In genomic region chr9:137095664-137096517, GRCh38 we compare ENCODE assay signal across 9 cellular contexts. TPM values are rescaled to one million over a fixed set of nuclear protein-coding genes. Genes with fewer than 3 reads are reported as not detected.
DNase-seq lines count a peak whose midpoint lies in the region; ATAC-seq and TF ChIP-seq lines count a peak whose summit lies in the region.
"Had no signal": no experiment of that assay in that cellular context is flagged by ENCODE, and none has a peak within 500 bp of the region (broad histone marks: within the 10 kb centered on the region; RNA-seq: fewer than 3 reads in every experiment).

No MANE protein-coding gene starts in this region.

- no peaks in the 10 kb centered on the region for H3K9me3 Mint-ChIP-seq in activated CD8-positive, alpha-beta T cell treated with anti-CD3 and anti-CD28 coated beads for 36 hours
- H3K9me3 Mint-ChIP-seq: dendritic cell treated with granulocyte-macrophage colony-stimulating factor and Interleukin-4, amounts not matched to agents 40 ng/mL and 50 ng/mL, for 4 days had no signal

- H3K27me3 ChIP-seq in right atrium auricular region, result no peaks in the 10 kb centered on the region
- H3K27me3 ChIP-seq in right lobe of liver, result no peaks in the 10 kb centered on the region
- H3K27me3 ChIP-seq in esophagus squamous epithelium, result no peaks in the 10 kb centered on the region
- H3K27me3 ChIP-seq in psoas muscle (ENCODE audit: insufficient read depth in 3 of 3, low read length in 2 of 3), result no peaks in the 10 kb centered on the region

- H3K27me3 Mint-ChIP-seq in activated CD8-positive, alpha-beta T cell treated with anti-CD3 and anti-CD28 coated beads for 36 hours, result no peaks in the 10 kb centered on the region
- H3K27me3 Mint-ChIP-seq: dendritic cell treated with granulocyte-macrophage colony-stimulating factor and Interleukin-4, amounts not matched to agents 40 ng/mL and 50 ng/mL, for 4 days had no signal

- peak overlapping the region; percentile 78 for H3K4me3 Mint-ChIP-seq in activated CD8-positive, alpha-beta T cell treated with anti-CD3 and anti-CD28 coated beads for 36 hours
- H3K4me3 Mint-ChIP-seq: dendritic cell treated with granulocyte-macrophage colony-stimulating factor and Interleukin-4, amounts not matched to agents 40 ng/mL and 50 ng/mL, for 4 days had no signal

- DNase-seq in Right ventricle myocardium inferior (ENCODE audit: missing footprints), result no peak
- no peak for DNase-seq in right atrium auricular region (ENCODE audit: low spot score)
- DNase-seq in activated CD8-positive, alpha-beta T cell treated with anti-CD3 and anti-CD28 coated beads for 36 hours, result peak; percentile 95
- DNase-seq in right lobe of liver, result no peak
- no peak for DNase-seq in esophagus squamous epithelium (lab: John Stamatoyannopoulos, UW)
- no peak for DNase-seq in psoas muscle
- DNase-seq in HEK293T (ENCODE audit: extremely low spot score), result no peak

- H3K4me1 ChIP-seq in right atrium auricular region (no peaks in the 10 kb centered on the region), right lobe of liver (no peaks in the 10 kb centered on the region), esophagus squamous epithelium (no peaks in the 10 kb centered on the region), psoas muscle (no peaks in the 10 kb centered on the region)

- H3K4me1 Mint-ChIP-seq in activated CD8-positive, alpha-beta T cell treated with anti-CD3 and anti-CD28 coated beads for 36 hours (ENCODE audit: low read depth), result peaks cover 23% of the 10 kb centered on the region

- TF ChIP-seq POLR2A in right lobe of liver (IDR thresholded peaks at IDR 0.05) (no peak), esophagus squamous epithelium (IDR thresholded peaks at IDR 0.05) (no peak)

- H3K27ac Mint-ChIP-seq in activated CD8-positive, alpha-beta T cell treated with anti-CD3 and anti-CD28 coated beads for 36 hours, result peak overlapping the region; percentile 91
- H3K27ac Mint-ChIP-seq: dendritic cell treated with granulocyte-macrophage colony-stimulating factor and Interleukin-4, amounts not matched to agents 40 ng/mL and 50 ng/mL, for 4 days had no signal

- H3K36me3 Mint-ChIP-seq in activated CD8-positive, alpha-beta T cell treated with anti-CD3 and anti-CD28 coated beads for 36 hours (ENCODE audit: low read depth), result peaks cover 23% of the 10 kb centered on the region

- CTCF ChIA-PET in activated CD8-positive, alpha-beta T cell treated with anti-CD3 and anti-CD28 coated beads for 36 hours (lab: Charles Lee), result interaction anchor here (0.7 to 1.9 kb wide), 25 partner anchors 9 to 161 kb away, joined by 3 to 17 read pairs (median 4); partner anchors contain the start of genes MAN1B1, NPDC1, RNF224 and SAPCD2
- CTCF ChIA-PET in HEK293T (lab: Yijun Ruan, JAX), result interaction anchor here (1.0 kb wide), 1 partner anchor 9 kb away, joined by 3 read pairs; the partner anchor contains the start of gene MAN1B1

- H3K9me3 ChIP-seq in right atrium auricular region, result no peaks in the 10 kb centered on the region
- H3K9me3 ChIP-seq in right lobe of liver, result no peaks in the 10 kb centered on the region
- H3K9me3 ChIP-seq in esophagus squamous epithelium, result no peaks in the 10 kb centered on the region
- no peaks in the 10 kb centered on the region for H3K9me3 ChIP-seq in psoas muscle

- 75% methylated on average over 20 of the region's 30 CpGs for WGBS in right lobe of liver (ENCODE audit: insufficient coverage, low coverage, low lambda C conversion rate, missing lambda C conversion rate)
- 67 to 72% methylated on average over 23 to 28 of the region's 30 CpGs for WGBS in esophagus squamous epithelium, 2 donors
- WGBS in psoas muscle, 3 donors, result 76 to 81% (median 81%) methylated on average over 30 of the region's 30 CpGs

- intact Hi-C loops in Right ventricle myocardium inferior (cut with DNase I), result no loop called here
- intact Hi-C loops in activated CD8-positive, alpha-beta T cell treated with anti-CD3 and anti-CD28 coated beads for 36 hours (cut with micrococcal nuclease), result no loop called here
- intact Hi-C loops in right lobe of liver (cut with DNase I), result loop anchor here in 1 of 2 donors (10.0 kb wide), 1 partner anchor 299 kb away; no protein-coding TSS in a partner anchor
- intact Hi-C loops in esophagus squamous epithelium (cut with DNase I), result no loop called here
- intact Hi-C loops in psoas muscle (cut with DNase I), result no loop called here

- H3K4me3 ChIP-seq in right atrium auricular region (no peak overlapping the region), right lobe of liver (no peak overlapping the region), esophagus squamous epithelium (peak overlapping the region in 1 of 4 donors; percentile 15), psoas muscle (no peak overlapping the region)

- TF ChIP-seq CTCF in right atrium auricular region (IDR thresholded peaks at IDR 0.05) (peak in 1 of 2 donors; percentile 17), right lobe of liver (IDR thresholded peaks at IDR 0.05) (peak in 3 of 4 donors; percentile 8 to 16 (median 13)), esophagus squamous epithelium (IDR thresholded peaks at IDR 0.05) (peak in 3 of 6 experiments; percentile 9 to 19 (median 15)), psoas muscle (IDR thresholded peaks at IDR 0.05) (no peak)
- TF ChIP-seq CTCF in activated CD8-positive, alpha-beta T cell treated with anti-CD3 and anti-CD28 coated beads for 36 hours (IDR thresholded peaks at IDR 0.05), result peak; percentile 74

- POLR2A ChIA-PET in activated CD8-positive, alpha-beta T cell treated with anti-CD3 and anti-CD28 coated beads for 36 hours (lab: Charles Lee), result interaction anchor here (0.6 to 1.6 kb wide), 12 partner anchors 9 to 145 kb away, joined by 3 to 12 read pairs (median 4); partner anchors contain the start of genes DPP7, MAN1B1, SAPCD2 and UAP1L1
- POLR2A ChIA-PET in HEK293T (lab: Yijun Ruan, JAX), result interaction anchor here (1.9 kb wide), 1 partner anchor 9 kb away, joined by 6 read pairs; the partner anchor contains the start of gene MAN1B1

- H3K27ac ChIP-seq in right atrium auricular region (no peak overlapping the region), right lobe of liver (no peak overlapping the region), esophagus squamous epithelium (peak overlapping the region in 2 of 4 donors; percentile 21 to 29), psoas muscle (no peak overlapping the region)

- H3K36me3 ChIP-seq in right atrium auricular region (peaks cover 52% of the 10 kb centered on the region), right lobe of liver (peaks cover 0 to 20% (median 7%) of the 10 kb centered on the region in 4 donors), esophagus squamous epithelium (peaks cover 9 to 98% (median 36%) of the 10 kb centered on the region in 3 donors), psoas muscle (ENCODE audit: insufficient read depth in 1 of 2, low read depth in 1 of 2) (peaks cover 0 to 92% of the 10 kb centered on the region in 2 donors)

- ATAC-seq in Right ventricle myocardium inferior (peak; percentile 20), HG03432 (IDR thresholded peaks at IDR 0.05; ENCODE audit: unreplicated experiment) (peak; percentile 86), right lobe of liver (peak; percentile 45 to 51 (median 48)), psoas muscle (no peak)
- peak; percentile 97 for ATAC-seq in activated CD8-positive, alpha-beta T cell treated with anti-CD3 and anti-CD28 coated beads for 36 hours

TF ChIP-seq in HEK293T, 16 proteins besides CTCF, POLR2A, EP300 and RAD21 (continues in another document):
- TF ChIP-seq ELF4 (IDR thresholded peaks at IDR 0.05) (no peak), HDGF (IDR thresholded peaks at IDR 0.05; ENCODE audit: borderline replicate concordance) (no peak), ARNT (IDR thresholded peaks at IDR 0.05) (no peak), CTBP1 (IDR thresholded peaks at IDR 0.05; ENCODE audit: borderline replicate concordance) (no peak), L3MBTL2 (conservative IDR thresholded peaks at IDR 0.05) (no peak), NFRKB (IDR thresholded peaks at IDR 0.05) (no peak), SUZ12 (IDR thresholded peaks at IDR 0.05) (no peak), SP1 (IDR thresholded peaks at IDR 0.05) (no peak), FOXM1 (IDR thresholded peaks at IDR 0.05; ENCODE audit: borderline replicate concordance) (no peak)

RNA-seq across cellular contexts. Expression of gene MAN1B1, which starts 9.1 kb away (rescaled TPM):
- total RNA-seq in Right ventricle myocardium inferior (20.4 TPM), right atrium auricular region (10 to 100 TPM; 20.9 to 26.8 TPM), right lobe of liver (10 to 100 TPM; 24.0 to 39.1 (median 28.8) TPM), esophagus squamous epithelium (10 to 100 TPM; 25.6 to 50.9 (median 39.4) TPM), psoas muscle (10 to 100 TPM; 13.5 to 18.1 (median 14.4) TPM)
- 10 to 100 TPM; 31.1 to 33.2 TPM for total RNA-seq in activated CD8-positive, alpha-beta T cell treated with anti-CD3 and anti-CD28 coated beads for 36 hours
- 10 to 100 TPM; 13.1 to 24.4 (median 21.8) TPM for polyA plus RNA-seq in psoas muscle

RNA-seq across cellular contexts. Expression of gene UAP1L1, which starts 18.6 kb away (rescaled TPM):
- total RNA-seq in Right ventricle myocardium inferior (13.6 TPM), right atrium auricular region (1 to 10 TPM; 4.3 to 6.3 TPM), right lobe of liver (1 to 10 TPM; 1.3 to 4.9 (median 1.9) TPM), esophagus squamous epithelium (1 to 10 TPM; 2.2 to 4.7 (median 3.7) TPM), psoas muscle (1 to 10 TPM; 1.8 to 4.5 (median 3.0) TPM)
- total RNA-seq in activated CD8-positive, alpha-beta T cell treated with anti-CD3 and anti-CD28 coated beads for 36 hours, result 10 to 100 TPM; 49.8 to 50.1 TPM
- 1 to 10 TPM; 1.5 to 2.4 (median 1.7) TPM for polyA plus RNA-seq in psoas muscle

RNA-seq across cellular contexts. Expression of gene DPP7, which starts 18.6 kb away (rescaled TPM):
- total RNA-seq in Right ventricle myocardium inferior (143 TPM), right atrium auricular region (100 to 1,000 TPM; 165 to 188 TPM), right lobe of liver (10 to 100 TPM; 62.2 to 86.2 (median 66.2) TPM), esophagus squamous epithelium (100 to 1,000 TPM in 1 of 4 donors, 10 to 100 TPM in 3; 41.1 to 109 (median 62.4) TPM), psoas muscle (10 to 100 TPM; 43.2 to 75.3 (median 67.5) TPM)
- 100 to 1,000 TPM; 222 to 227 TPM for total RNA-seq in activated CD8-positive, alpha-beta T cell treated with anti-CD3 and anti-CD28 coated beads for 36 hours
- 10 to 100 TPM; 34.8 to 67.7 (median 61.3) TPM for polyA plus RNA-seq in psoas muscle

RNA-seq across cellular contexts. Expression of gene SAPCD2, which starts 25.5 kb away (rescaled TPM):
- 0.22 TPM for total RNA-seq in Right ventricle myocardium inferior
- under 1 TPM; 0.12 to 0.63 TPM for total RNA-seq in right atrium auricular region
- total RNA-seq in activated CD8-positive, alpha-beta T cell treated with anti-CD3 and anti-CD28 coated beads for 36 hours, result 10 to 100 TPM; 13.5 to 13.7 TPM
- total RNA-seq in right lobe of liver, result under 1 TPM in 5 of 6 experiments, not detected in 1; 0.05 to 0.43 (median 0.22) TPM
- total RNA-seq in esophagus squamous epithelium, result 10 to 100 TPM in 3 of 4 donors, 1 to 10 TPM in 1; 8.2 to 21.2 (median 14.7) TPM
- under 1 TPM; 0.10 to 0.15 (median 0.12) TPM for total RNA-seq in psoas muscle
- under 1 TPM in 2 of 3 donors, not detected in 1; 0.18 to 0.22 TPM for polyA plus RNA-seq in psoas muscle

RNA-seq across cellular contexts. Expression of gene ENTPD2, which starts 42.0 kb away (rescaled TPM):
- total RNA-seq in Right ventricle myocardium inferior (2.7 TPM), right atrium auricular region (under 1 TPM; 0.41 to 0.67 TPM), right lobe of liver (1 to 10 TPM in 2 of 6 experiments, under 1 TPM in 4; 0.50 to 2.1 (median 0.80) TPM), esophagus squamous epithelium (1 to 10 TPM in 2 of 4 donors, under 1 TPM in 2; 0.47 to 1.3 (median 0.86) TPM), psoas muscle (1 to 10 TPM in 2 of 4 donors, under 1 TPM in 2; 0.59 to 1.4 (median 0.95) TPM)
- not detected for total RNA-seq in activated CD8-positive, alpha-beta T cell treated with anti-CD3 and anti-CD28 coated beads for 36 hours
- polyA plus RNA-seq in psoas muscle, result under 1 TPM; 0.17 to 0.29 (median 0.28) TPM

Comparison
In these comparisons a context has a peak if more than half of its experiments do, and no peak if none do; other contexts are left out.
1. ATAC-seq: peak in Right ventricle myocardium inferior (single experiment), HG03432 (single experiment), activated CD8-positive, alpha-beta T cell treated with anti-CD3 and anti-CD28 coated beads for 36 hours (single experiment) and right lobe of liver (4 of 4); none in psoas muscle (0 of 4).